ENCODE assay signal across 1 cellular context in the genomic region with DNA sequence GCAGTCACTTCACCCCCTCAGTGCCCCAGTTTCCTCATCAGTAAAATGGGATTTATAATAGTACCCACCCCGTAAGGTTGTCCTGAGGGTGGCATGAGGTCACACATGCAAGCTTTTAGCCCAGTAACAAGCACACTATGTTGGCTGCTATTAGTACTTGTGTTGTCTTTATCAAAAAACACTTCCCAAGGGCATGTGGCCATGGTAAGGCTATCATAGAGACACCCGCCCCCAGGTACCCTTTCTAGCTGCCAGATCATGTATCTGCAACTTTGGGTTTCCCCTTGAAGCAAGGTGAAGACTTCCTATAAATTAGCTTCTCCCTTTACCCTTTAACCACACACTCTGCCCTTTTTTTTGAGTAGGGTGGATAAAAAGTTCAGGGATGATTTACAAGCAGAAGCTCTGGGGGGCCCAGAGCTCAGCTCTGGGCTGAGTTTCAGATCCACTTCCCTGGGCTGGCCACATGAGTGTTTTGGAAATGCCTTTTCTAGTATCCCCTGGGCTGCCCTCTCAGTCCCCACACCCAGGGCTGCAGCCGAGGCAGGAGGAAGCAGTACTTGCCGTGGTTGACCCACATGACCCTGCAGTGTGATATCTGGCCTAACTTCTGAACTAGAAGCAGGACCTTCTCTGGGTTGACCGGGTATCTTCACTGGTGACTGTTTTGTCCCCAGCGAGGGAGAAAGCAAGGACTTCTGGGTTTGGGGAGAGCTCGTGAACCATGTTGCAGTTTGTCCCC.
TF ChIP-seq lines count a peak whose summit lies in the region.

No MANE protein-coding gene starts in this region.

TF ChIP-seq in GM23338, 12 proteins besides CTCF, POLR2A, EP300 and RAD21 (continued from another document):
- TF ChIP-seq, protein P1, sequence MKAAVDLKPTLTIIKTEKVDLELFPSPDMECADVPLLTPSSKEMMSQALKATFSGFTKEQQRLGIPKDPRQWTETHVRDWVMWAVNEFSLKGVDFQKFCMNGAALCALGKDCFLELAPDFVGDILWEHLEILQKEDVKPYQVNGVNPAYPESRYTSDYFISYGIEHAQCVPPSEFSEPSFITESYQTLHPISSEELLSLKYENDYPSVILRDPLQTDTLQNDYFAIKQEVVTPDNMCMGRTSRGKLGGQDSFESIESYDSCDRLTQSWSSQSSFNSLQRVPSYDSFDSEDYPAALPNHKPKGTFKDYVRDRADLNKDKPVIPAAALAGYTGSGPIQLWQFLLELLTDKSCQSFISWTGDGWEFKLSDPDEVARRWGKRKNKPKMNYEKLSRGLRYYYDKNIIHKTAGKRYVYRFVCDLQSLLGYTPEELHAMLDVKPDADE (IDR thresholded peaks at IDR 0.05), result no peak
- TF ChIP-seq EZH2phosphoT487 (IDR thresholded peaks at IDR 0.05; ENCODE audit: unreplicated experiment) (no peak), POLR2AphosphoS5 (IDR thresholded peaks at IDR 0.05; ENCODE audit: low read depth) (no peak), JUNB (IDR thresholded peaks at IDR 0.05; ENCODE audit: unreplicated experiment) (no peak)
